In genomic region chr2:43453771-43454170, GRCh38 we compare ENCODE assay signal across 17 cellular contexts.
"Had no signal": no experiment of that assay in that cellular context is flagged by ENCODE, and none has a peak within 500 bp of the region (broad histone marks: within the 10 kb centered on the region; RNA-seq: fewer than 3 reads in every experiment).

No MANE protein-coding gene starts in this region.

- H3K27ac ChIP-seq: body of pancreas, right lobe of liver, transverse colon had no signal

- H3K9me3 ChIP-seq: body of pancreas, mucosa of descending colon, right lobe of liver, transverse colon had no signal

- DNase-seq: activated CD4-positive, alpha-beta T cell treated with anti-CD3 and anti-CD28 coated beads, Interleukin-2, amount 10 ng/mL, durations not matched to agents 7 days and 5 days; activated CD8-positive, alpha-beta memory T cell treated with anti-CD3 and anti-CD28 coated beads, Interleukin-2, amount 10 ng/mL, durations not matched to agents 7 days and 5 days; activated CD8-positive, alpha-beta T cell treated with anti-CD3 and anti-CD28 coated beads for 36 hours; activated gamma-delta T cell; activated naive CD4-positive, alpha-beta T cell treated with anti-CD3 and anti-CD28 coated beads, Interleukin-2, amount 50 U/mL, for 16 hours; activated naive CD8-positive, alpha-beta T cell treated with anti-CD3 and anti-CD28 coated beads, Interleukin-2, amount 50 U/mL, for 24 hours; activated T-cell treated with anti-CD3 and anti-CD28 coated beads for 4 hours; anterior cingulate cortex; body of pancreas; immature natural killer cell; mucosa of descending colon; occipital lobe; right lobe of liver; stimulated activated CD4-positive, alpha-beta T cell treated with anti-CD3 and anti-CD28 coated beads, Interleukin-1b, Interleukin-23, amount 100 ng/mL, for 48 hours; transverse colon had no signal

- H3K27me3 ChIP-seq: body of pancreas, right lobe of liver, transverse colon had no signal

- H3K36me3 ChIP-seq: transverse colon had no signal

- H3K4me1 ChIP-seq: body of pancreas had no signal

- FAIRE-seq: endometrium had no signal

- H3K4me3 ChIP-seq: body of pancreas, mucosa of descending colon, right lobe of liver, skin epidermis, transverse colon had no signal
